Comparison of ENCODE assay signal across 2 cellular contexts in the genomic region with DNA sequence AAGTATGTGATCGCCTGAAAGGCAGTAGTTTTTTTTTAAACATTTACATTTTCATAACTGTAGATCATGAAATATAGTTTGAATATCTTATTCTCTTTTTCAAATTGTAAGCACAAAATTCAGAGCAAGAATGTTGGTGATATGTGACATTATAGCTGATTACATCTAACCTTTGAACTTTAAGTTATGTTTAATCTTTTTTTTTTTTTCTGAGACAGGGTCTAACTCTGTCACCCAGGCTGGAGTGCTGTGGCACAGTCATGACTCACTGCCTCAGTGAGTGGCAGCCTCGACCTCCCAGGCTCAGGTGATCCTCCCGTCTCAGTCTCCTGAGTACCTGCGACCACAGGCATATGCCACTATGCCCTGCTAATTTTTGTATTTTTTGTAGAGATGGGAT.
TF ChIP-seq lines count a peak whose summit lies in the region.

No MANE protein-coding gene starts in this region.

TF ChIP-seq in A549, 52 proteins besides CTCF, POLR2A, EP300 and RAD21:
- no peak for TF ChIP-seq ELK1 (IDR thresholded peaks at IDR 0.05; ENCODE audit: low read depth, low read length)
- TF ChIP-seq, protein P1, sequence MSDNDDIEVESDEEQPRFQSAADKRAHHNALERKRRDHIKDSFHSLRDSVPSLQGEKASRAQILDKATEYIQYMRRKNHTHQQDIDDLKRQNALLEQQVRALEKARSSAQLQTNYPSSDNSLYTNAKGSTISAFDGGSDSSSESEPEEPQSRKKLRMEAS (IDR thresholded peaks at IDR 0.05) = no peak
TF ChIP-seq in A549: peak in this region for 0.

TF ChIP-seq in H1, 55 proteins besides CTCF, POLR2A, EP300 and RAD21:
- TF ChIP-seq JUN (IDR thresholded peaks at IDR 0.05; ENCODE audit: low read depth, low read length) (no peak), RNF2 (IDR thresholded peaks at IDR 0.05; ENCODE audit: borderline replicate concordance, low read depth, low read length, missing control alignments, poor library complexity, severe bottlenecking) (no peak), CBX5 (IDR thresholded peaks at IDR 0.05; ENCODE audit: low read depth, low read length) (no peak), SIRT6 (IDR thresholded peaks at IDR 0.05; ENCODE audit: low read length) (no peak), SUZ12 (IDR thresholded peaks at IDR 0.05; ENCODE audit: low read length) (no peak), NANOG (IDR thresholded peaks at IDR 0.05; ENCODE audit: insufficient read depth, low read depth, low read length, poor library complexity, severe bottlenecking) (no peak), MAFK (IDR thresholded peaks at IDR 0.05; ENCODE audit: low read depth, low read length) (no peak), KDM4A (IDR thresholded peaks at IDR 0.05; ENCODE audit: low read depth, low read length, severe bottlenecking) (no peak), NRF1 (IDR thresholded peaks at IDR 0.05; ENCODE audit: low read depth, low read length) (no peak), ASH2L (IDR thresholded peaks at IDR 0.05; ENCODE audit: low read length) (no peak), TAF7 (optimal IDR thresholded peaks at IDR 0.05; ENCODE audit: borderline replicate concordance, low read depth, low read length) (no peak)
